8 cellular contexts compared by ENCODE assay signal in genomic region chr15:70504305-70504951, GRCh38.
A peak's percentile ranks its signal among the peaks of the same experiment; 100 is the strongest.
DNase-seq lines count a peak whose midpoint lies in the region; ATAC-seq, FAIRE-seq and TF ChIP-seq lines count a peak whose summit lies in the region.
"Had no signal": no experiment of that assay in that cellular context is flagged by ENCODE, and none has a peak within 500 bp of the region (broad histone marks: within the 10 kb centered on the region; RNA-seq: fewer than 3 reads in every experiment).

No MANE protein-coding gene starts in this region.

- in situ Hi-C loops in IMR-90 (cut with MboI; ENCODE audit: low sequenced_read_pairs) = no loop called here

- H3K18ac ChIP-seq in IMR-90 (ENCODE audit: low read depth, low read length) = 0 out of 2 replicates have a peak overlapping the region, but pooled peaks have one; percentile 17

- H4K91ac ChIP-seq in IMR-90 (ENCODE audit: insufficient read depth, low read depth, low read length) = no peak overlapping the region

- no peak overlapping the region for H3K23ac ChIP-seq in IMR-90 (ENCODE audit: low read depth, low read length)

- dilution Hi-C loops in IMR-90 (cut with HindIII; ENCODE audit: low sequenced_read_pairs, unreplicated experiment) = no loop called here

- peaks cover 6% of the 10 kb centered on the region for H3K9me3 Mint-ChIP-seq in activated T-helper 1 cell treated with anti-CD3 and anti-CD28 coated beads, Interleukin-12 subunit alpha, Interleukin-12 subunit beta, Interleukin-2, Interleukin-4 antibody, amounts not matched to agents 30 ng/mL and 10 ng/mL and 1 ng/mL, durations not matched to agents 14 hours and 24 hours and 36 hours

- H2BK15ac ChIP-seq in IMR-90 (ENCODE audit: low read depth, low read length) = no peak overlapping the region

- no peak overlapping the region for H2BK5ac ChIP-seq in IMR-90 (ENCODE audit: low read depth, low read length, poor library complexity, severe bottlenecking)

- CTCF ChIA-PET in IMR-90 (lab: Yijun Ruan, JAX) = interaction anchor here (0.9 kb wide), 1 partner anchor 24 kb away, joined by 3 read pairs; no protein-coding TSS in a partner anchor

- peak overlapping the region; percentile 44; the same call in 1 of the 2 replicates for H3K4ac ChIP-seq in IMR-90 (ENCODE audit: low read depth, low read length)

- H2AFZ ChIP-seq in IMR-90 (replicated peaks; ENCODE audit: low read length, poor library complexity) = no peak overlapping the region

- POLR2A ChIA-PET in IMR-90 (lab: Charles Lee; ENCODE audit: unreplicated experiment) = no interaction called here

- peak overlapping the region; percentile 75 for H3K27ac Mint-ChIP-seq in activated T-helper 1 cell treated with anti-CD3 and anti-CD28 coated beads, Interleukin-12 subunit alpha, Interleukin-12 subunit beta, Interleukin-2, Interleukin-4 antibody, amounts not matched to agents 30 ng/mL and 10 ng/mL and 1 ng/mL, durations not matched to agents 14 hours and 24 hours and 36 hours

- intact Hi-C loops in IMR-90 (cut with micrococcal nuclease) = no loop called here
- intact Hi-C loops in activated T-helper 1 cell treated with anti-CD3 and anti-CD28 coated beads, Interleukin-12 subunit alpha, Interleukin-12 subunit beta, Interleukin-2, Interleukin-4 antibody, amounts not matched to agents 30 ng/mL and 10 ng/mL and 1 ng/mL, durations not matched to agents 14 hours and 24 hours and 36 hours (cut with micrococcal nuclease) = no loop called here
- intact Hi-C loops in left colon (cut with DNase I, micrococcal nuclease) = no loop called here

- H3K36me3 ChIP-seq in IMR-90 (ENCODE audit: control insufficient read depth, insufficient read depth, low read length) = no peaks in the 10 kb centered on the region

- 52% methylated on average over 3 of the region's 9 CpGs; no CpG with 5 or more reads in 1 of the 2 experiments for WGBS in IMR-90 (ENCODE audit: extremely low coverage in 2 of 2, insufficient read length in 1 of 2), 2 experiments

- H2AK9ac ChIP-seq in IMR-90 (replicated peaks; ENCODE audit: low read depth, low read length, poor library complexity) = no peak overlapping the region

- TF ChIP-seq RAD21 in IMR-90 (IDR thresholded peaks at IDR 0.05; ENCODE audit: low read length) = no peak

- peaks cover 27% of the 10 kb centered on the region for H3K4me1 ChIP-seq in IMR-90 (ENCODE audit: control insufficient read depth, insufficient read depth, low read length)

- TF ChIP-seq POLR2A in GM12891 (IDR thresholded peaks at IDR 0.05; ENCODE audit: low read depth, low read length) = no peak
- TF ChIP-seq POLR2A in IMR-90 (IDR thresholded peaks at IDR 0.05; ENCODE audit: low read depth, low read length) = no peak

- H3K4me3 Mint-ChIP-seq in activated T-helper 1 cell treated with anti-CD3 and anti-CD28 coated beads, Interleukin-12 subunit alpha, Interleukin-12 subunit beta, Interleukin-2, Interleukin-4 antibody, amounts not matched to agents 30 ng/mL and 10 ng/mL and 1 ng/mL, durations not matched to agents 14 hours and 24 hours and 36 hours = peak overlapping the region; percentile 54

- H3K4me1 Mint-ChIP-seq in activated T-helper 1 cell treated with anti-CD3 and anti-CD28 coated beads, Interleukin-12 subunit alpha, Interleukin-12 subunit beta, Interleukin-2, Interleukin-4 antibody, amounts not matched to agents 30 ng/mL and 10 ng/mL and 1 ng/mL, durations not matched to agents 14 hours and 24 hours and 36 hours (ENCODE audit: low read depth) = peaks cover 79% of the 10 kb centered on the region

- no peak for DNase-seq in GM12891 (ENCODE audit: insufficient read length, low spot score)
- DNase-seq in IMR-90 = peak; percentile 55
- peak; percentile 33 for DNase-seq in activated T-helper 1 cell treated with anti-CD3 and anti-CD28 coated beads, Interleukin-12 subunit alpha, Interleukin-12 subunit beta, Interleukin-2, Interleukin-4 antibody, amounts not matched to agents 30 ng/mL and 10 ng/mL and 1 ng/mL, durations not matched to agents 14 hours and 24 hours and 36 hours (ENCODE audit: low spot score)
- DNase-seq in left colon = peak; percentile 57 to 69

- no peaks in the 10 kb centered on the region for H3K79me1 ChIP-seq in IMR-90 (ENCODE audit: low read depth in 1 of 2, low read length in 2 of 2)

- H2BK120ac ChIP-seq in IMR-90 (ENCODE audit: low read depth, low read length) = no peak overlapping the region

- peaks cover 4% of the 10 kb centered on the region for H3K36me3 Mint-ChIP-seq in activated T-helper 1 cell treated with anti-CD3 and anti-CD28 coated beads, Interleukin-12 subunit alpha, Interleukin-12 subunit beta, Interleukin-2, Interleukin-4 antibody, amounts not matched to agents 30 ng/mL and 10 ng/mL and 1 ng/mL, durations not matched to agents 14 hours and 24 hours and 36 hours (ENCODE audit: low read depth)

- peak overlapping the region; percentile 45 for H2AK5ac ChIP-seq in IMR-90 (ENCODE audit: low read depth, low read length)

- BruUV-seq in IMR-90 (replicated peaks; lab: Mats Ljungman, UMichigan) = no TSS peak

- H3K9ac ChIP-seq in IMR-90 (ENCODE audit: low read depth, low read length) = no peak overlapping the region

- H3K9me1 ChIP-seq in IMR-90 (ENCODE audit: insufficient read depth, low read length) = peaks cover 21% of the 10 kb centered on the region

- FAIRE-seq in GM12891 (lab: Jason Lieb, UNC) = peak; percentile 84

- no peak for TF ChIP-seq CTCF in IMR-90 (conservative IDR thresholded peaks at IDR 0.05; ENCODE audit: low read depth, low read length)

- H4K8ac ChIP-seq in IMR-90 (ENCODE audit: low read depth in 2 of 2, low read length in 2 of 2) = peak overlapping the region in 1 of 2 experiments; percentile 2; a peak in 1 of 4 replicates

- no peak overlapping the region for H4K5ac ChIP-seq in IMR-90 (ENCODE audit: low read depth, low read length)

- no peak overlapping the region for H3K4me3 ChIP-seq in IMR-90 (ENCODE audit: insufficient read depth, low read depth, low read length)
- H3K4me3 ChIP-seq: skin epidermis had no signal

- H3K27me3 ChIP-seq in IMR-90 (ENCODE audit: control insufficient read depth, insufficient read depth, low read length) = peaks cover 15% of the 10 kb centered on the region

- H3K56ac ChIP-seq in IMR-90 (ENCODE audit: extremely low read depth, insufficient read depth, low read length) = no peak overlapping the region

- H3K27ac ChIP-seq in IMR-90 (ENCODE audit: insufficient read depth, low read length) = no peak overlapping the region

- ATAC-seq in GM21423 (IDR thresholded peaks at IDR 0.05; ENCODE audit: unreplicated experiment) = peak; percentile 43
- ATAC-seq in IMR-90 (ENCODE audit: low read depth) = peak; percentile 8; the same call in 1 of the 2 replicates
- peak; percentile 40 for ATAC-seq in left colon
- ATAC-seq in GM18519 (IDR thresholded peaks at IDR 0.05; ENCODE audit: low FRiP score, unreplicated experiment) = no peak
- ATAC-seq in GM18858 (IDR thresholded peaks at IDR 0.05; ENCODE audit: unreplicated experiment) = no peak

- H4K20me1 ChIP-seq in IMR-90 (ENCODE audit: insufficient read depth, low read length) = no peaks in the 10 kb centered on the region

- peaks cover 10% of the 10 kb centered on the region for H3K27me3 Mint-ChIP-seq in activated T-helper 1 cell treated with anti-CD3 and anti-CD28 coated beads, Interleukin-12 subunit alpha, Interleukin-12 subunit beta, Interleukin-2, Interleukin-4 antibody, amounts not matched to agents 30 ng/mL and 10 ng/mL and 1 ng/mL, durations not matched to agents 14 hours and 24 hours and 36 hours (ENCODE audit: insufficient read depth)

- H2BK20ac ChIP-seq in IMR-90 (ENCODE audit: low read depth, low read length) = no peak overlapping the region

- H3K9me3 ChIP-seq in IMR-90 (ENCODE audit: control insufficient read depth, insufficient read depth, low read length) = 0 out of 2 replicates have a peak, but pooled peaks cover 3% of the 10 kb centered on the region

- H3K4me2 ChIP-seq in IMR-90 (ENCODE audit: low read depth, low read length) = no peak overlapping the region

- H3K14ac ChIP-seq in IMR-90 (replicated peaks; ENCODE audit: low read depth, low read length) = no peak overlapping the region

TF ChIP-seq in GM12891, 5 proteins besides CTCF, POLR2A, EP300 and RAD21:
- no peak for TF ChIP-seq PAX5 (IDR thresholded peaks at IDR 0.05; ENCODE audit: insufficient read depth, low read length, severe bottlenecking)
- TF ChIP-seq SPI1 (IDR thresholded peaks at IDR 0.05; ENCODE audit: low read depth, low read length) = 0 out of 2 replicates have a peak, but pooled peaks have one; percentile 5

TF ChIP-seq in IMR-90, 13 proteins besides CTCF, POLR2A, EP300 and RAD21:
- TF ChIP-seq MAFK (IDR thresholded peaks at IDR 0.05; ENCODE audit: low read depth, low read length) (no peak), CEBPB (IDR thresholded peaks at IDR 0.05; ENCODE audit: low read depth, low read length) (0 out of 2 replicates have a peak, but pooled peaks have one; percentile 5)

Comparison
In these comparisons a context has a peak if more than half of its experiments do, and no peak if none do; other contexts are left out.
1. ATAC-seq: peak in GM21423 (single experiment), IMR-90 (single experiment) and left colon (single experiment); none in GM18519 (single experiment) and GM18858 (single experiment).